In the genomic region with DNA sequence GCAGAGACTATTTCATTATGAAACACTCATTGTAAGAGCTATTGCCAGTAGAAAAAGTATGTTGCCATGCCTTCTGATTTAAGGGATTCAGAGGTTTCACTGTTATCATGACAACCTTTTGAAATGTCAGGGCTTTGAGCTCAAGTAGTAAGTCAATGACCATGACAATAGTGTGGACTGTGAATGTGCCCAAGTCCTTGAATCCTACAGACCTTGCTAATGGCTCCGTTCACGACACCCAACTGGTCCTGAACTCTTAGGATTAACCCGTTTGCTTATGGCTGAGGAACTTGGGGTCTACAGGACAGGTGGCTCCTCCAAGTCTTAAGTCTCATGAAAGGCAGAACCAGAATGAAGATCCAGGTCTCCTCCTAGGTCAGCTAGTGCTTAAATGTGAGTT, we compare ENCODE assay signal across 2 cellular contexts.
A peak's percentile ranks its signal among the peaks of the same experiment; 100 is the strongest.
TF ChIP-seq lines count a peak whose summit lies in the region.

No MANE protein-coding gene starts in this region.

TF ChIP-seq in GM23338, 12 proteins besides CTCF, POLR2A, EP300 and RAD21:
- TF ChIP-seq, protein P1, sequence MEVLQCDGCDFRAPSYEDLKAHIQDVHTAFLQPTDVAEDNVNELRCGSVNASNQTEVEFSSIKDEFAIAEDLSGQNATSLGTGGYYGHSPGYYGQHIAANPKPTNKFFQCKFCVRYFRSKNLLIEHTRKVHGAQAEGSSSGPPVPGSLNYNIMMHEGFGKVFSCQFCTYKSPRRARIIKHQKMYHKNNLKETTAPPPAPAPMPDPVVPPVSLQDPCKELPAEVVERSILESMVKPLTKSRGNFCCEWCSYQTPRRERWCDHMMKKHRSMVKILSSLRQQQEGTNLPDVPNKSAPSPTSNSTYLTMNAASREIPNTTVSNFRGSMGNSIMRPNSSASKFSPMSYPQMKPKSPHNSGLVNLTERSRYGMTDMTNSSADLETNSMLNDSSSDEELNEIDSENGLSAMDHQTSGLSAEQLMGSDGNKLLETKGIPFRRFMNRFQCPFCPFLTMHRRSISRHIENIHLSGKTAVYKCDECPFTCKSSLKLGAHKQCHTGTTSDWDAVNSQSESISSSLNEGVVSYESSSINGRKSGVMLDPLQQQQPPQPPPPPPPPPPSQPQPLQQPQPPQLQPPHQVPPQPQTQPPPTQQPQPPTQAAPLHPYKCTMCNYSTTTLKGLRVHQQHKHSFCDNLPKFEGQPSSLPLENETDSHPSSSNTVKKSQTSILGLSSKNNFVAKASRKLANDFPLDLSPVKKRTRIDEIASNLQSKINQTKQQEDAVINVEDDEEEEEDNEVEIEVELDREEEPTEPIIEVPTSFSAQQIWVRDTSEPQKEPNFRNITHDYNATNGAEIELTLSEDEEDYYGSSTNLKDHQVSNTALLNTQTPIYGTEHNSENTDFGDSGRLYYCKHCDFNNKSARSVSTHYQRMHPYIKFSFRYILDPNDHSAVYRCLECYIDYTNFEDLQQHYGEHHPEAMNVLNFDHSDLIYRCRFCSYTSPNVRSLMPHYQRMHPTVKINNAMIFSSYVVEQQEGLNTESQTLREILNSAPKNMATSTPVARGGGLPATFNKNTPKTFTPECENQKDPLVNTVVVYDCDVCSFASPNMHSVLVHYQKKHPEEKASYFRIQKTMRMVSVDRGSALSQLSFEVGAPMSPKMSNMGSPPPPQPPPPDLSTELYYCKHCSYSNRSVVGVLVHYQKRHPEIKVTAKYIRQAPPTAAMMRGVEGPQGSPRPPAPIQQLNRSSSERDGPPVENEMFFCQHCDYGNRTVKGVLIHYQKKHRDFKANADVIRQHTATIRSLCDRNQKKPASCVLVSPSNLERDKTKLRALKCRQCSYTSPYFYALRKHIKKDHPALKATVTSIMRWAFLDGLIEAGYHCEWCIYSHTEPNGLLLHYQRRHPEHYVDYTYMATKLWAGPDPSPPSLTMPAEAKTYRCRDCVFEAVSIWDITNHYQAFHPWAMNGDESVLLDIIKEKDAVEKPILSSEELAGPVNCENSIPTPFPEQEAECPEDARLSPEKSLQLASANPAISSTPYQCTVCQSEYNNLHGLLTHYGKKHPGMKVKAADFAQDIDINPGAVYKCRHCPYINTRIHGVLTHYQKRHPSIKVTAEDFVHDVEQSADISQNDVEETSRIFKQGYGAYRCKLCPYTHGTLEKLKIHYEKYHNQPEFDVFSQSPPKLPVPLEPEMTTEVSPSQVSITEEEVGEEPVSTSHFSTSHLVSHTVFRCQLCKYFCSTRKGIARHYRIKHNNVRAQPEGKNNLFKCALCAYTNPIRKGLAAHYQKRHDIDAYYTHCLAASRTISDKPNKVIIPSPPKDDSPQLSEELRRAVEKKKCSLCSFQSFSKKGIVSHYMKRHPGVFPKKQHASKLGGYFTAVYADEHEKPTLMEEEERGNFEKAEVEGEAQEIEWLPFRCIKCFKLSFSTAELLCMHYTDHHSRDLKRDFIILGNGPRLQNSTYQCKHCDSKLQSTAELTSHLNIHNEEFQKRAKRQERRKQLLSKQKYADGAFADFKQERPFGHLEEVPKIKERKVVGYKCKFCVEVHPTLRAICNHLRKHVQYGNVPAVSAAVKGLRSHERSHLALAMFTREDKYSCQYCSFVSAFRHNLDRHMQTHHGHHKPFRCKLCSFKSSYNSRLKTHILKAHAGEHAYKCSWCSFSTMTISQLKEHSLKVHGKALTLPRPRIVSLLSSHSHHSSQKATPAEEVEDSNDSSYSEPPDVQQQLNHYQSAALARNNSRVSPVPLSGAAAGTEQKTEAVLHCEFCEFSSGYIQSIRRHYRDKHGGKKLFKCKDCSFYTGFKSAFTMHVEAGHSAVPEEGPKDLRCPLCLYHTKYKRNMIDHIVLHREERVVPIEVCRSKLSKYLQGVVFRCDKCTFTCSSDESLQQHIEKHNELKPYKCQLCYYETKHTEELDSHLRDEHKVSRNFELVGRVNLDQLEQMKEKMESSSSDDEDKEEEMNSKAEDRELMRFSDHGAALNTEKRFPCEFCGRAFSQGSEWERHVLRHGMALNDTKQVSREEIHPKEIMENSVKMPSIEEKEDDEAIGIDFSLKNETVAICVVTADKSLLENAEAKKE (CRISPR knock-in tag; IDR thresholded peaks at IDR 0.05): 0 out of 2 replicates have a peak, but pooled peaks have one; percentile 43
- TF ChIP-seq ZNF331 (CRISPR knock-in tag; IDR thresholded peaks at IDR 0.05; ENCODE audit: low read depth): no peak

TF ChIP-seq in K562, 482 proteins besides CTCF, POLR2A, EP300 and RAD21:
- TF ChIP-seq, protein P2, sequence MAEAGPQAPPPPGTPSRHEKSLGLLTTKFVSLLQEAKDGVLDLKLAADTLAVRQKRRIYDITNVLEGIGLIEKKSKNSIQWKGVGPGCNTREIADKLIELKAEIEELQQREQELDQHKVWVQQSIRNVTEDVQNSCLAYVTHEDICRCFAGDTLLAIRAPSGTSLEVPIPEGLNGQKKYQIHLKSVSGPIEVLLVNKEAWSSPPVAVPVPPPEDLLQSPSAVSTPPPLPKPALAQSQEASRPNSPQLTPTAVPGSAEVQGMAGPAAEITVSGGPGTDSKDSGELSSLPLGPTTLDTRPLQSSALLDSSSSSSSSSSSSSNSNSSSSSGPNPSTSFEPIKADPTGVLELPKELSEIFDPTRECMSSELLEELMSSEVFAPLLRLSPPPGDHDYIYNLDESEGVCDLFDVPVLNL (CRISPR knock-in tag; IDR thresholded peaks at IDR 0.05; ENCODE audit: low read depth): no peak
- TF ChIP-seq TBL1XR1 (IDR thresholded peaks at IDR 0.05; ENCODE audit: low read length in 2 of 2) (no peak), NFIX (CRISPR knock-in tag; IDR thresholded peaks at IDR 0.05; ENCODE audit: low read depth) (no peak), TRIM28 (IDR thresholded peaks at IDR 0.05) (no peak), KLF6 (CRISPR knock-in tag; IDR thresholded peaks at IDR 0.05; ENCODE audit: borderline replicate concordance) (no peak), PHF21A (IDR thresholded peaks at IDR 0.05; ENCODE audit: borderline replicate concordance, low read depth) (no peak), PTTG1 (tag; IDR thresholded peaks at IDR 0.05; ENCODE audit: low read depth) (no peak), TGIF2 (CRISPR knock-in tag; IDR thresholded peaks at IDR 0.05) (no peak), MEIS2 (IDR thresholded peaks at IDR 0.05; ENCODE audit: partially characterized antibody) (no peak), CREB1 (IDR thresholded peaks at IDR 0.05) (no peak), CREB1 (CRISPR knock-in tag; IDR thresholded peaks at IDR 0.05) (no peak), PRPF4 (IDR thresholded peaks at IDR 0.05; ENCODE audit: insufficient read depth, low read depth, low read length, poor library complexity, severe bottlenecking) (no peak), MIER1 (IDR thresholded peaks at IDR 0.05; ENCODE audit: low read depth) (no peak), GABPB2 (CRISPR knock-in tag; conservative IDR thresholded peaks at IDR 0.05) (no peak), EP400 (IDR thresholded peaks at IDR 0.05) (no peak)
- TF ChIP-seq, protein P3, sequence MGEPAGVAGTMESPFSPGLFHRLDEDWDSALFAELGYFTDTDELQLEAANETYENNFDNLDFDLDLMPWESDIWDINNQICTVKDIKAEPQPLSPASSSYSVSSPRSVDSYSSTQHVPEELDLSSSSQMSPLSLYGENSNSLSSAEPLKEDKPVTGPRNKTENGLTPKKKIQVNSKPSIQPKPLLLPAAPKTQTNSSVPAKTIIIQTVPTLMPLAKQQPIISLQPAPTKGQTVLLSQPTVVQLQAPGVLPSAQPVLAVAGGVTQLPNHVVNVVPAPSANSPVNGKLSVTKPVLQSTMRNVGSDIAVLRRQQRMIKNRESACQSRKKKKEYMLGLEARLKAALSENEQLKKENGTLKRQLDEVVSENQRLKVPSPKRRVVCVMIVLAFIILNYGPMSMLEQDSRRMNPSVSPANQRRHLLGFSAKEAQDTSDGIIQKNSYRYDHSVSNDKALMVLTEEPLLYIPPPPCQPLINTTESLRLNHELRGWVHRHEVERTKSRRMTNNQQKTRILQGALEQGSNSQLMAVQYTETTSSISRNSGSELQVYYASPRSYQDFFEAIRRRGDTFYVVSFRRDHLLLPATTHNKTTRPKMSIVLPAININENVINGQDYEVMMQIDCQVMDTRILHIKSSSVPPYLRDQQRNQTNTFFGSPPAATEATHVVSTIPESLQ (CRISPR knock-in tag; IDR thresholded peaks at IDR 0.05): no peak
